Comparison of ENCODE assay signal across 1 cellular context in the genomic region with DNA sequence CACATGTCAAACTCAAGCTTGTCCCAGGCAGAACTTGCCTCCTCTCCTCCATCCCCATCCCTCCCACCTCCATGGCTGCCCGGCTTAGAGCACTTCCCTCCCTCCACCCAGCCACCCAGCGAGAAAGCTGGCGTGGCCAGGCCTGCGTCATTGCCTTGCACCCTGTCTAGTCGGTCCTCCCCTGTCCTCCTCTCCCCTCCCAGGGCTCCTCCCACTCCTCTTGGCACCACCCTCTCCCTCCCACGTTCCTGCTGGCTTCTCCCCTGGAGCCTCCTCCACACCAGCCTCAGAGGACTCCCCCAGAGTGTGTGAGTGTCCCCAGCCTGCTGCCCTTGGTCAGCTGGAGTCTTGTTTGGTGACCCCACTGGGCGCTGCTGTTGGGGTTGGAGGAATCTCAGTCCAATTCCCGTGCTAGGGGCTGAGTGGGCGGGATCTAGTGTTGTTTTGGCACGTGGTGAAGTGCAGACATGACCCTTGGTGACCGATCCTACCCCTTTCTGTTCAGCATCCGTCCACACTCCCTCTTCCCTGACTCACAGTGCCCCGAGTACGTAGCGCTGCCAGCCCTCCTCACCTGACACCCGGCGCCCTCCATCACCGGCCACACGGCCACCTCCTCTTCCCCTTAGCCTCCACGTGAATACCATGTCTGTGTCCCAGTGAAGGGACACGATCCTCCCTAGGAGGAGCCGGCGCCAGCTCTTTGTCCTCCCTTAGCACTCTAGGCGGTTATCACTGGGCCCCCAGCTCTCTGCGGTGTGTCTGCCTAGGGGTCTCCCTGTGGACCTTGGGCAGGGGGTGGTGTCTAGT.
TF ChIP-seq lines count a peak whose summit lies in the region.

No MANE protein-coding gene starts in this region.

TF ChIP-seq in WTC11, 78 proteins besides CTCF, POLR2A, EP300 and RAD21:
- TF ChIP-seq ZNF263 (CRISPR knock-in tag; IDR thresholded peaks at IDR 0.05; ENCODE audit: low read depth) = peak; percentile 50; the same call in 1 of the 2 replicates
- no peak for TF ChIP-seq NFYB (CRISPR knock-in tag; conservative IDR thresholded peaks at IDR 0.05; ENCODE audit: low read depth)
